ENCODE assay signal across 12 cellular contexts in the genomic region with DNA sequence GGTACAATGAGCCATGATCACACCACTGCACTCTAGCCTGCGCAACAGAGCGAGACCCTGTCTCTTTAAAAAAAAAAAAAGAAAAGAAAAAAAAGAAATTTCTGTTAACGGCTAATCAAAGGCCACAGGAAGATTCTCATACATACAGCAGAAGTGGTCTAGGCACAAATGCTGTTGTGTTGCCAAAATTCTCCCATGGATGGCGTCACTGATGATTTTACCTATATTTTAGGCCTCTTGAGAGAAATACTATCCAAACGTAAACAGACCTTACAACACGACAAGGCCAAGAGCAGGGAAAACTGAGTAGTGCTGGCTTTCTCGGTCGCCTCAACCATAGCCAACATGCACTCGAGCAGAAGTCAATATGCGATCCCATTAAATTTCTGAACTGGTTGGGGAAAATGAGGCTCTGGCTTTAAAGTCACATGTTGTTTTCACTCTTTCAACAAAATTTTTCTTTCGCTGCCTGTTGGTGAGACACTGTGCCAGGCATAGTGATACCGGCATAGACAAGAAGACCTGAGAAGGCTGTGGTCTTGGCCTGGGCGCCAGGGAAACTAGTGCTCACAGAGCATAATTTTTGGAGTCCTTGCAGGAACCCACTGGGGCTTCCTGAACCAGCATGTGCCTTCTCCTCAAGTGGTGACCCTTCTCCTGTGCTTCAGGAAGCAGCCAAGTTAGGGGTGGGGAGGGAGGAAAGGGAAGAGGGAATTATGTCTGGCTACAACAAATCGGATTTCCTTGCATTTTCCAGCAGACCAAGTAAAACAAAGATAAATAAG. TPM values are rescaled to one million over a fixed set of nuclear protein-coding genes. Genes with fewer than 3 reads are reported as not detected.
DNase-seq lines count a peak whose midpoint lies in the region; ATAC-seq, FAIRE-seq and TF ChIP-seq lines count a peak whose summit lies in the region.
"Had no signal": no experiment of that assay in that cellular context is flagged by ENCODE, and none has a peak within 500 bp of the region (broad histone marks: within the 10 kb centered on the region; RNA-seq: fewer than 3 reads in every experiment).

No MANE protein-coding gene starts in this region.

- DNase-seq in activated CD4-positive, alpha-beta T cell treated with anti-CD3 and anti-CD28 coated beads for 48 hours: peak; percentile 17
- no peak for DNase-seq in activated CD4-positive, alpha-beta T cell treated with anti-CD3 and anti-CD28 coated beads for 1 hour
- DNase-seq in GM12878 (ENCODE audit: low read depth, low spot score): no peak
- DNase-seq in osteocyte (ENCODE audit: extremely low spot score, unreplicated experiment): no peak
- no peak for DNase-seq in activated CD4-positive, CD25-positive, alpha-beta regulatory T cell (lab: John Stamatoyannopoulos, UW)
- no peak for DNase-seq in pons (ENCODE audit: low spot score)
- DNase-seq: mucosa of descending colon, SJCRH30 had no signal

- peaks cover 4% of the 10 kb centered on the region; the same call in 1 of the 2 replicates for H3F3A ChIP-seq in Loucy (ENCODE audit: low read depth)

- H3K36me3 Mint-ChIP-seq in osteocyte (ENCODE audit: unreplicated experiment): no peaks in the 10 kb centered on the region

- H3K9me3 ChIP-seq in Loucy (ENCODE audit: insufficient read depth, low read depth, low read length): no peaks in the 10 kb centered on the region
- H3K9me3 ChIP-seq in GM12878 (replicated peaks; ENCODE audit: control insufficient read depth, insufficient read depth, low read length): no peaks in the 10 kb centered on the region; the same call in 2 of the 3 replicates
- H3K9me3 ChIP-seq: A549, mucosa of descending colon, SJCRH30 had no signal

- peak overlapping the region; percentile 93 for H3K27ac ChIP-seq in GM12878 (ENCODE audit: control insufficient read depth, insufficient read depth)
- H3K27ac ChIP-seq: A549, SJCRH30 had no signal

- peaks cover 53% of the 10 kb centered on the region for H3K4me1 Mint-ChIP-seq in osteocyte (ENCODE audit: unreplicated experiment)

- H3K4me3 ChIP-seq in Loucy (ENCODE audit: low read length, poor library complexity, severe bottlenecking) (peak overlapping the region; percentile 61), GM12878 (0 out of 2 replicates have a peak overlapping the region, but pooled peaks have one; percentile 34)
- H3K4me3 ChIP-seq: A549, mucosa of descending colon, SJCRH30 had no signal

- intact Hi-C loops in GM12878 (cut with micrococcal nuclease; ENCODE audit: unreplicated experiment): no loop called here

- CTCF ChIA-PET in GM12878 (lab: Yijun Ruan, JAX): interaction anchor here (1.0 to 1.7 kb wide), 3 partner anchors 10 to 119 kb away, joined by 4 to 12 read pairs (median 7); no protein-coding TSS in a partner anchor

- peak overlapping the region; percentile 68 for H3K9ac ChIP-seq in Loucy (ENCODE audit: low read depth, low read length, poor library complexity, severe bottlenecking)
- peak overlapping the region; percentile 47 for H3K9ac ChIP-seq in GM12878 (ENCODE audit: control insufficient read depth, insufficient read depth, low read length)

- SMC1A ChIA-PET in GM12878 (lab: Charles Lee; ENCODE audit: uncharacterized antibody, unreplicated experiment): interaction anchor here (0.6 to 1.9 kb wide), 8 partner anchors 10 to 122 kb away, joined by 3 to 27 read pairs (median 5); no protein-coding TSS in a partner anchor

- peaks cover 4% of the 10 kb centered on the region for H3K9me3 Mint-ChIP-seq in osteocyte (ENCODE audit: unreplicated experiment)

- TF ChIP-seq POLR2A in GM12878 (IDR thresholded peaks at IDR 0.05; ENCODE audit: low read depth, low read length) (no peak), GM18505 (IDR thresholded peaks at IDR 0.05; ENCODE audit: borderline replicate concordance, extremely low read depth, insufficient read depth, insufficient read length) (no peak)

- peaks cover 85% of the 10 kb centered on the region for H3K4me1 ChIP-seq in Loucy (ENCODE audit: insufficient read depth, low read length, poor library complexity, severe bottlenecking)
- peaks cover 71% of the 10 kb centered on the region for H3K4me1 ChIP-seq in GM12878 (ENCODE audit: control insufficient read depth, insufficient read depth, low read length)

- in situ Hi-C loops in GM12878 (cut with MboI): loop anchor here (10.0 kb wide), 1 partner anchor 1012 kb away; no protein-coding TSS in a partner anchor

- peak overlapping the region; percentile 81 for H3K4me2 ChIP-seq in Loucy (ENCODE audit: low read depth, low read length, poor library complexity, severe bottlenecking)
- peak overlapping the region; percentile 26; the same call in 1 of the 2 replicates for H3K4me2 ChIP-seq in GM12878 (ENCODE audit: control insufficient read depth, insufficient read depth)
- H3K4me2 ChIP-seq: A549 had no signal

- peaks cover 76% of the 10 kb centered on the region for H3K79me2 ChIP-seq in Loucy (ENCODE audit: insufficient read depth, low read length)
- peaks cover 98% of the 10 kb centered on the region for H3K79me2 ChIP-seq in GM12878 (ENCODE audit: control insufficient read depth, insufficient read depth, low read length)

- TF ChIP-seq EP300 in GM12878 (IDR thresholded peaks at IDR 0.05; ENCODE audit: borderline replicate concordance in 1 of 2, control insufficient read depth in 1 of 2, low read depth in 2 of 2, low read length in 2 of 2): no peak

- no peaks in the 10 kb centered on the region for H4K20me1 ChIP-seq in Loucy (ENCODE audit: insufficient read depth, low read length, poor library complexity, severe bottlenecking)
- no peaks in the 10 kb centered on the region for H4K20me1 ChIP-seq in GM12878 (ENCODE audit: control insufficient read depth, insufficient read depth)

- H3K27me3 ChIP-seq in Loucy (ENCODE audit: insufficient read depth, low read length, poor library complexity, severe bottlenecking): no peaks in the 10 kb centered on the region
- H3K27me3 ChIP-seq in GM12878 (replicated peaks in 1 of 2; ENCODE audit: control insufficient read depth in 2 of 2, insufficient read depth in 2 of 2, low read length in 1 of 2): no peaks in the 10 kb centered on the region
- H3K27me3 ChIP-seq: SJCRH30 had no signal

- POLR2A ChIA-PET in GM12878 (lab: Charles Lee): interaction anchor here (0.7 to 2.1 kb wide), 6 partner anchors 8 to 126 kb away, joined by 3 to 12 read pairs (median 4); no protein-coding TSS in a partner anchor

- WGBS in GM12878 (ENCODE audit: insufficient coverage, insufficient replicate concordance, low lambda C conversion rate, missing lambda C conversion rate): 26% methylated on average over 13 of the region's 14 CpGs

- H3K9me2 ChIP-seq in Loucy (replicated peaks; ENCODE audit: low read depth, low read length): no peaks in the 10 kb centered on the region

- H3K27ac Mint-ChIP-seq in osteocyte (ENCODE audit: unreplicated experiment): peak overlapping the region; percentile 72

- H3K27me3 Mint-ChIP-seq in osteocyte (ENCODE audit: unreplicated experiment): no peaks in the 10 kb centered on the region

- H2AFZ ChIP-seq in Loucy (ENCODE audit: low read length) (no peak overlapping the region), GM12878 (ENCODE audit: control insufficient read depth, low read depth, low read length) (no peak overlapping the region)

- H3K4me3 Mint-ChIP-seq in osteocyte (ENCODE audit: unreplicated experiment): no peak overlapping the region

- BruUV-seq in GM12878 (replicated peaks; lab: Mats Ljungman, UMichigan): no TSS peak

- TF ChIP-seq CTCF in Loucy (conservative IDR thresholded peaks at IDR 0.05; ENCODE audit: low read length) (no peak), GM12878 (IDR thresholded peaks at IDR 0.05 in 2 of 3, conservative IDR thresholded peaks at IDR 0.05 in 1 of 3; ENCODE audit: control insufficient read depth in 2 of 3, extremely low read depth in 1 of 3, insufficient read depth in 1 of 3, low read depth in 3 of 3, low read length in 3 of 3) (no peak), osteocyte (IDR thresholded peaks at IDR 0.05) (no peak)

- no peak for FAIRE-seq in GM12878 (lab: Jason Lieb, UNC)
- FAIRE-seq: A549, endometrium had no signal

- no peak for TF ChIP-seq RAD21 in GM12878 (IDR thresholded peaks at IDR 0.05; ENCODE audit: insufficient read depth, low read depth, low read length)

- H3K36me3 ChIP-seq in Loucy (ENCODE audit: insufficient read depth, low read length): no peaks in the 10 kb centered on the region
- no peaks in the 10 kb centered on the region; a peak in 2 of 4 replicates for H3K36me3 ChIP-seq in GM12878 (ENCODE audit: control insufficient read depth in 2 of 2, insufficient read depth in 2 of 2, low read length in 1 of 2)
- H3K36me3 ChIP-seq: SJCRH30 had no signal

- RAD21 ChIA-PET in GM12878 (lab: Charles Lee; ENCODE audit: unreplicated experiment): interaction anchor here (0.6 to 4.6 kb wide), 6 partner anchors 10 to 62 kb away, joined by 3 to 73 read pairs (median 4); no protein-coding TSS in a partner anchor

- ATAC-seq in GM12878 (no peak), GM18505 (IDR thresholded peaks at IDR 0.05; ENCODE audit: unreplicated experiment) (no peak)
- ATAC-seq: A549 had no signal

TF ChIP-seq in GM12878, 131 proteins besides CTCF, POLR2A, EP300 and RAD21:
- TF ChIP-seq DPF2 (IDR thresholded peaks at IDR 0.05) (0 out of 2 replicates have a peak, but pooled peaks have one; percentile 21), BRCA1 (IDR thresholded peaks at IDR 0.05; ENCODE audit: low read depth, low read length) (no peak), ZNF384 (IDR thresholded peaks at IDR 0.05; ENCODE audit: borderline replicate concordance, low read depth, low read length) (0 out of 2 replicates have a peak, but pooled peaks have one; percentile 11), IKZF1 (conservative IDR thresholded peaks at IDR 0.05) (peak; percentile 32; the same call in 1 of the 2 replicates), HCFC1 (IDR thresholded peaks at IDR 0.05; ENCODE audit: low read length) (no peak)

RNA-seq across cellular contexts. Expression of a gene that starts 20.6 kb away (rescaled TPM):
- 127 and 135 TPM in 2 replicates for total RNA-seq in GM12878 (2013; cell fraction: nucleolus; rRNA removed)
- total RNA-seq in GM12878 (2014; rRNA removed): 62.9 and 64.1 TPM in 2 replicates
- total RNA-seq in GM12878 (2014; rRNA removed; fragmentation: Illumina TruSeq; extraction: Trizol): 93.8 and 97.0 TPM in 2 replicates
- total RNA-seq in GM12878 (2021): 133 and 147 TPM in 2 replicates
- 47.8 TPM for polyA plus RNA-seq in GM12878 (2011; ENCODE audit: low read depth)
- polyA plus RNA-seq in GM12878 (2011; rRNA removed): 196 and 229 TPM in 2 replicates
- polyA plus RNA-seq in GM12878 (2011; cell fraction: cytosol; rRNA removed): 102 and 107 TPM in 2 replicates
- 109 and 117 TPM in 2 replicates for polyA plus RNA-seq in GM12878 (2011; cell fraction: nucleus; rRNA removed)
- 97.8 and 124 TPM in 2 replicates for polyA plus RNA-seq in GM12878 (2012)
- 138 and 150 TPM in 2 replicates for polyA plus RNA-seq in GM12878 (2014; fragmentation: Illumina TruSeq; extraction: Trizol)
- 10 to 100 TPM; 19.4 to 29.4 TPM for polyA plus RNA-seq in GM12878 (2014; fragmentation: Nextera tagmentation; extraction: Ambion mirVana)
- polyA plus RNA-seq in GM12878 (2014; rRNA removed): 77.0 and 88.7 TPM in 2 replicates
- polyA plus RNA-seq in GM12878 (2016; fragmentation: Nextera tagmentation; extraction: Ambion mirVana): 100 to 1,000 TPM; 202 to 208 TPM
- polyA minus RNA-seq in GM12878 (2011; rRNA and poly(A)+ RNA removed): 189 and 277 TPM in 2 replicates
- 51.5 and 57.2 TPM in 2 replicates for polyA minus RNA-seq in GM12878 (2011; cell fraction: cytosol; rRNA and poly(A)+ RNA removed)
- 31.6 and 79.4 TPM in 2 replicates for polyA minus RNA-seq in GM12878 (2011; cell fraction: nucleus; rRNA and poly(A)+ RNA removed)
- 48.1 and 52.7 TPM in 2 replicates for total RNA-seq in osteocyte
